ENCODE assay signal across 23 cellular contexts in genomic region chr12:131230340-131231099, GRCh38.
A peak's percentile ranks its signal among the peaks of the same experiment; 100 is the strongest.
DNase-seq lines count a peak whose midpoint lies in the region; ATAC-seq and TF ChIP-seq lines count a peak whose summit lies in the region.
"Had no signal": no experiment of that assay in that cellular context is flagged by ENCODE, and none has a peak within 500 bp of the region (broad histone marks: within the 10 kb centered on the region; RNA-seq: fewer than 3 reads in every experiment).

No MANE protein-coding gene starts in this region.

- BruUV-seq in PC-9 (replicated peaks; lab: Mats Ljungman, UMichigan): no TSS peak

- H4K20me1 ChIP-seq in neural progenitor cell (ENCODE audit: low read depth) (no peaks in the 10 kb centered on the region), PC-9 (ENCODE audit: insufficient read depth) (no peaks in the 10 kb centered on the region)

- H3K27ac Mint-ChIP-seq in neural progenitor cell (peak overlapping the region; percentile 62), immature natural killer cell (no peak overlapping the region)
- H3K27ac Mint-ChIP-seq: activated naive CD4-positive, alpha-beta T cell treated with anti-CD3 and anti-CD28 coated beads, Interleukin-2, amount 10 ng/mL, durations not matched to agents 7 days and 5 days; B cell had no signal

- DNase-seq in Right ventricle myocardium superior (no peak), cardiac septum (ENCODE audit: low spot score) (no peak), dermis blood vessel endothelial cell (peak; percentile 1), neural progenitor cell (ENCODE audit: low spot score) (peak; percentile 37), immature natural killer cell (no peak), PC-9 (no peak), GM13976 (ENCODE audit: low spot score) (no peak)
- DNase-seq: activated CD4-positive, alpha-beta T cell treated with anti-CD3 and anti-CD28 coated beads for 48 hours; activated naive CD4-positive, alpha-beta T cell treated with anti-CD3 and anti-CD28 coated beads, Interleukin-2, amount 10 ng/mL, durations not matched to agents 7 days and 5 days; activated T-cell treated with anti-CD3 and anti-CD28 coated beads, Interleukin-2, amount 50 U/mL, for 48 hours; Calu3; EL; NCI-H1694; stimulated activated CD4-positive, alpha-beta T cell treated with anti-CD3 and anti-CD28 coated beads, Interleukin-4, amount 100 ng/mL, for 1 hour; stimulated activated naive CD4-positive, alpha-beta T cell treated with Interleukin-2 at 50 U/mL for 16 hours; SW 1271 had no signal

- H3K4me1 Mint-ChIP-seq in neural progenitor cell: peaks cover 39% of the 10 kb centered on the region
- H3K4me1 Mint-ChIP-seq in immature natural killer cell: no peaks in the 10 kb centered on the region

- H3K79me2 ChIP-seq in neural progenitor cell (ENCODE audit: low read depth) (no peaks in the 10 kb centered on the region), PC-9 (ENCODE audit: low read depth) (no peaks in the 10 kb centered on the region)

- H3K4me1 ChIP-seq in neural progenitor cell (peaks cover 21% of the 10 kb centered on the region), PC-9 (replicated peaks; ENCODE audit: insufficient read depth) (no peaks in the 10 kb centered on the region)
- H3K4me1 ChIP-seq: HAP-1 had no signal

- H3K36me3 ChIP-seq in neural progenitor cell (no peaks in the 10 kb centered on the region), PC-9 (ENCODE audit: low read depth) (no peaks in the 10 kb centered on the region)
- H3K36me3 ChIP-seq: cardiac muscle cell, HAP-1, heart left ventricle, thoracic aorta had no signal

- H3K9me3 ChIP-seq in neural progenitor cell (ENCODE audit: low read depth) (no peaks in the 10 kb centered on the region), PC-9 (ENCODE audit: insufficient read depth, low read depth) (no peaks in the 10 kb centered on the region)
- H3K9me3 ChIP-seq: HAP-1 had no signal

- POLR2A ChIA-PET in PC-9 (lab: Charles Lee; ENCODE audit: unreplicated experiment): no interaction called here

- in situ Hi-C loops in GM13976 (cut with MboI; ENCODE audit: low sequenced_read_pairs, unreplicated experiment): no loop called here

- H3K4me3 ChIP-seq in neural progenitor cell: no peak overlapping the region
- H3K4me3 ChIP-seq in PC-9: no peak overlapping the region
- H3K4me3 ChIP-seq: cardiac muscle cell, HAP-1, heart left ventricle, thoracic aorta had no signal

- H3K27me3 ChIP-seq in neural progenitor cell (no peaks in the 10 kb centered on the region), PC-9 (ENCODE audit: insufficient read depth, low read depth) (peaks cover 62% of the 10 kb centered on the region)
- H3K27me3 ChIP-seq: cardiac muscle cell had no signal

- H3F3A ChIP-seq in neural progenitor cell (ENCODE audit: low read depth): no peaks in the 10 kb centered on the region
- H3F3A ChIP-seq in PC-9 (ENCODE audit: insufficient read depth, low read depth): no peaks in the 10 kb centered on the region

- H3K36me3 Mint-ChIP-seq in neural progenitor cell (no peaks in the 10 kb centered on the region), immature natural killer cell (no peaks in the 10 kb centered on the region)
- H3K36me3 Mint-ChIP-seq: activated naive CD4-positive, alpha-beta T cell treated with anti-CD3 and anti-CD28 coated beads, Interleukin-2, amount 10 ng/mL, durations not matched to agents 7 days and 5 days had no signal

- H3K4me2 ChIP-seq in neural progenitor cell (peak overlapping the region; percentile 55), PC-9 (no peak overlapping the region)

- ATAC-seq in Right ventricle myocardium superior (ENCODE audit: poor library complexity) (peak; percentile 22), GM21786 (IDR thresholded peaks at IDR 0.05; ENCODE audit: unreplicated experiment) (no peak)

- H3K9ac ChIP-seq in neural progenitor cell: no peak overlapping the region

- H3K9me2 ChIP-seq in PC-9 (ENCODE audit: insufficient read depth): no peaks in the 10 kb centered on the region

- peaks cover 2% of the 10 kb centered on the region for H3K9me3 Mint-ChIP-seq in neural progenitor cell
- no peaks in the 10 kb centered on the region for H3K9me3 Mint-ChIP-seq in immature natural killer cell
- H3K9me3 Mint-ChIP-seq: activated naive CD4-positive, alpha-beta T cell treated with anti-CD3 and anti-CD28 coated beads, Interleukin-2, amount 10 ng/mL, durations not matched to agents 7 days and 5 days; nephron had no signal

- H2AFZ ChIP-seq in neural progenitor cell (replicated peaks) (no peak overlapping the region), PC-9 (no peak overlapping the region)

- H3K27me3 Mint-ChIP-seq in neural progenitor cell (ENCODE audit: insufficient read depth, low read depth) (peaks cover 18% of the 10 kb centered on the region), immature natural killer cell (ENCODE audit: low read depth in 3 of 3) (peaks cover 2 to 5% (median 2%) of the 10 kb centered on the region in 3 donors)

- CTCF ChIA-PET in PC-9 (lab: Charles Lee): no interaction called here

- intact Hi-C loops in Right ventricle myocardium superior (cut with DNase I): no loop called here
- intact Hi-C loops in cardiac septum (cut with DNase I): no loop called here
- intact Hi-C loops in PC-9 (cut with micrococcal nuclease; ENCODE audit: unreplicated experiment): no loop called here

- TF ChIP-seq CTCF in neural progenitor cell (IDR thresholded peaks at IDR 0.05): no peak
- no peak for TF ChIP-seq CTCF in PC-9 (conservative IDR thresholded peaks at IDR 0.05)
- no peak for TF ChIP-seq CTCF in GM13976 (IDR thresholded peaks at IDR 0.05; ENCODE audit: borderline replicate concordance, control extremely low read depth, extremely low read depth, insufficient read depth, missing control alignments)

- H3K27ac ChIP-seq in neural progenitor cell: no peak overlapping the region
- H3K27ac ChIP-seq in PC-9: no peak overlapping the region
- H3K27ac ChIP-seq: cardiac muscle cell, thoracic aorta had no signal

- H3K4me3 Mint-ChIP-seq in neural progenitor cell (no peak overlapping the region), immature natural killer cell (no peak overlapping the region)
- H3K4me3 Mint-ChIP-seq: activated naive CD4-positive, alpha-beta T cell treated with anti-CD3 and anti-CD28 coated beads, Interleukin-2, amount 10 ng/mL, durations not matched to agents 7 days and 5 days; B cell had no signal

Comparison
In these comparisons a context has a peak if more than half of its experiments do, and no peak if none do; other contexts are left out.
1. DNase-seq: peak in dermis blood vessel endothelial cell (single experiment) and neural progenitor cell (single experiment); none in Right ventricle myocardium superior (single experiment), cardiac septum (single experiment), immature natural killer cell (0 of 3), PC-9 (0 of 2) and GM13976 (single experiment).